ENCODE assay signal across 12 cellular contexts in the genomic region with DNA sequence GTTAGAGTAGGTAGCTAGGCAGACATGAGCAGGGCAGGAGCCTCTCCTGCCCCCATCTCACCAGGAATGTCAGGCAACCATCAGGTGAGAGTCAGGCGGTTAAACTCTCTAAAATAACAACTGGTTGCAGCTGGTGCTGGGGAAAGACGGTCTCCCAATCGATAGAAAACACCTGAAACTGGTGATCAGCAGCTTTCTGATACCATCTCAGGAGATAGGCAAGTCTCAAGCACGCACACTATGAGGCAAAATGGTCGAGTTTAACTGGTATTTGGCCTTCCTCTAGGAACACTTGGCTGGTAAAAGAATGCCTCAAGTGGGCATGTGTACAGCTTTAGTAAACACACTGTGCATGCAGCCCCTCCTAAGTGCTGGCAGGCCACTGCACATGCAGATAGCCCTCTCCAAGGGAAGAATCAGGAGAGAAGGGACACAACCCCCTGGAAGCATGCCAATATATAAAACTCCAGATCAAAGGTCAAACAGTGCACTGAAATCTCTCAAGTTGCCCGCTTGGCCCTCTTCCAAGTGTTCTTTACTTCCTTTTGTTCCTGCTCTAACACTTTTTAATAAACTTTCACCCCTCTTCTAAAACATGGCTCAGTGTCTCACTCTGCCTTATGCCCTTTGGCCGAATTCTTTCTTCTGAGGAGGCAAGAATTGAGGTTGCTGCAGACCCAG.
DNase-seq lines count a peak whose midpoint lies in the region; ATAC-seq and TF ChIP-seq lines count a peak whose summit lies in the region.
"Had no signal": no experiment of that assay in that cellular context is flagged by ENCODE, and none has a peak within 500 bp of the region (broad histone marks: within the 10 kb centered on the region; RNA-seq: fewer than 3 reads in every experiment).

No MANE protein-coding gene starts in this region.

- no peaks in the 10 kb centered on the region for H3K27me3 ChIP-seq in parathyroid adenoma (ENCODE audit: control insufficient read depth, insufficient read depth, low read length)
- H3K27me3 ChIP-seq: spleen had no signal

- H3K27me3 Mint-ChIP-seq in naive thymus-derived CD8-positive, alpha-beta T cell: no peaks in the 10 kb centered on the region
- H3K27me3 Mint-ChIP-seq: activated B cell treated with CpG ODN at 0.5 μM for 24 hours; central memory CD8-positive, alpha-beta T cell had no signal

- H3K9me3 ChIP-seq in parathyroid adenoma (ENCODE audit: control insufficient read depth, low read length): no peaks in the 10 kb centered on the region

- H3K4me3 ChIP-seq in parathyroid adenoma (ENCODE audit: low read depth, low read length): no peak overlapping the region
- H3K4me3 ChIP-seq: spleen had no signal

- peaks cover 3% of the 10 kb centered on the region for H3K4me1 ChIP-seq in parathyroid adenoma

- no peaks in the 10 kb centered on the region for H3K36me3 ChIP-seq in parathyroid adenoma (ENCODE audit: control insufficient read depth, insufficient read depth, low read length)

- H3K36me3 Mint-ChIP-seq in naive thymus-derived CD8-positive, alpha-beta T cell: peaks cover 0 to 12% (median 6%) of the 10 kb centered on the region in 3 donors

- H3K4me2 ChIP-seq in parathyroid adenoma (ENCODE audit: low read length): no peak overlapping the region

- no peak overlapping the region for H3K4me3 Mint-ChIP-seq in naive thymus-derived CD8-positive, alpha-beta T cell
- H3K4me3 Mint-ChIP-seq: activated B cell treated with CpG ODN at 0.5 μM for 24 hours; central memory CD8-positive, alpha-beta T cell had no signal

- peak; percentile 32 for DNase-seq in CD1c-positive myeloid dendritic cell (ENCODE audit: extremely low spot score)
- DNase-seq in MV-4-11 (lab: John Stamatoyannopoulos, UW): peak; percentile 12
- peak; percentile 44 for DNase-seq in dermis blood vessel endothelial cell
- DNase-seq in naive thymus-derived CD8-positive, alpha-beta T cell: no peak
- DNase-seq: activated B cell treated with CpG ODN at 0.5 μM for 24 hours, NCI-H2029 treated with DMSO at 0.1 percent for 48 hours, spleen had no signal

- H3K4me1 Mint-ChIP-seq in naive thymus-derived CD8-positive, alpha-beta T cell: peaks cover 0 to 6% (median 3%) of the 10 kb centered on the region in 4 donors
- H3K4me1 Mint-ChIP-seq: activated B cell treated with CpG ODN at 0.5 μM for 24 hours; central memory CD8-positive, alpha-beta T cell had no signal

- no peak for TF ChIP-seq CTCF in parathyroid adenoma (IDR thresholded peaks at IDR 0.05)

- H2AFZ ChIP-seq in parathyroid adenoma: peak overlapping the region; percentile 33

- ATAC-seq in HG02938 (IDR thresholded peaks at IDR 0.05; ENCODE audit: unreplicated experiment) (no peak), GM18873 (IDR thresholded peaks at IDR 0.05; ENCODE audit: low FRiP score, unreplicated experiment) (no peak), GM19324 (IDR thresholded peaks at IDR 0.05; ENCODE audit: low FRiP score, unreplicated experiment) (no peak)
- no peak for ATAC-seq in naive thymus-derived CD8-positive, alpha-beta T cell

- H3K9ac ChIP-seq in parathyroid adenoma: no peak overlapping the region

- peak overlapping the region in 1 of 10 donors; percentile 32 for H3K27ac Mint-ChIP-seq in naive thymus-derived CD8-positive, alpha-beta T cell
- H3K27ac Mint-ChIP-seq: activated B cell treated with CpG ODN at 0.5 μM for 24 hours had no signal

- no peaks in the 10 kb centered on the region for H3K79me2 ChIP-seq in parathyroid adenoma

- H3K27ac ChIP-seq in parathyroid adenoma: no peak overlapping the region
- H3K27ac ChIP-seq: spleen had no signal

- POLR2A ChIA-PET in naive thymus-derived CD8-positive, alpha-beta T cell (lab: Charles Lee): no interaction called here

- peaks cover 0 to 20% (median 10%) of the 10 kb centered on the region in 9 donors for H3K9me3 Mint-ChIP-seq in naive thymus-derived CD8-positive, alpha-beta T cell
- H3K9me3 Mint-ChIP-seq: central memory CD8-positive, alpha-beta T cell had no signal

Comparison
In these comparisons a context has a peak if more than half of its experiments do, and no peak if none do; other contexts are left out.
1. DNase-seq: peak in CD1c-positive myeloid dendritic cell (single experiment), MV-4-11 (single experiment) and dermis blood vessel endothelial cell (single experiment); none in naive thymus-derived CD8-positive, alpha-beta T cell (0 of 10).